1 cellular context compared by ENCODE assay signal in the genomic region with DNA sequence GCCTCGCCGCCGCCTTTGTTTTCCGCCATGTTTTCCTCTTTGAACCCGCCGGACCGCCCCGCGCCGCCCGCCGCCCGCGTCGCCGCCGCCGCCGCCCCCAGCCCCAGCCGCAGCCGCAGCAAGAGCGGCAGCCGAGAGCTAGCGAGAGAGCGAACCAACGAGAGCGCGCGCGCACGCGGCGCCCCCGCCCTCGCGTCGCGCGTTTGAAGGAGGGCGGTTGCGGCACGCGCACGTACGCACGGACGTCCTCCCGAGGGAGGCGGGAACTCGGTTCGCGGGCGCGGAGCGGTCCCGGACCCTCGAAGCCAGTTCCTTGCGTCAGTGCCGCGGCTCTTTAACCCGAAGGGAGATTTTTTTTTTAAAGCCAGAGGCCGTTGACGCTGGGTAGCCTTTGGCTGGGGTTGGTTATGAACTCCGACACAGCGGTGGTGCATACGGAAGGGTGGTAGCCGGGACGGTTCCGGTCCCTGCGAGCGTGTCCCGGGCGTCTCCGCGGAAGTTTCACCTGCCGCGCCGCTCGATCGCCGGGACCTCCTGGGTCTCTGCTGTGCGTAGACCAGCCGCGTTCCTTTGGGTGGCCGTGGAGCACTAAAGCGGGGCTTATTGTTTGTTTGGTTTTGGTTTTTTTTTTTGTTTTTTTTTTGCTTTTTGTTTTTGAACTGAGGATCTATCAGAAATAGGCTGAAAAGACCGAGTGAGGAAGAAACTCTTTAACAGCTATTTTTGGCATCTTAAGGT.
TF ChIP-seq lines count a peak whose summit lies in the region.

A gene (minus strand): TSS at position 156 of the 738 bp plus-strand sequence. CDS start 127 bp downstream, at position 29.

TF ChIP-seq in K562, 482 proteins besides CTCF, POLR2A, EP300 and RAD21 (continued from another document and continues in another):
- TF ChIP-seq HDAC6 (IDR thresholded peaks at IDR 0.05; ENCODE audit: low read depth, low read length) (no peak), ZNF274 (IDR thresholded peaks at IDR 0.05; ENCODE audit: borderline replicate concordance, low read depth, low read length) (no peak), LEF1 (IDR thresholded peaks at IDR 0.05) (peak; percentile 30; the same call in 1 of the 2 replicates), ZSCAN29 (IDR thresholded peaks at IDR 0.05) (peak; percentile 55; the same call in 1 of the 2 replicates), ZNF76 (CRISPR knock-in tag; IDR thresholded peaks at IDR 0.05; ENCODE audit: borderline replicate concordance) (no peak), TCF7 (IDR thresholded peaks at IDR 0.05; ENCODE audit: borderline replicate concordance) (no peak), JUNB (CRISPR knock-in tag; conservative IDR thresholded peaks at IDR 0.05) (no peak), KLF6 (CRISPR knock-in tag; IDR thresholded peaks at IDR 0.05; ENCODE audit: borderline replicate concordance) (no peak), CBX3 (IDR thresholded peaks at IDR 0.05; ENCODE audit: borderline replicate concordance in 1 of 2, low read length in 2 of 2) (peak in 1 of 2 experiments; percentile 90; a peak in 2 of 3 replicates), ETV5 (CRISPR knock-in tag; IDR thresholded peaks at IDR 0.05; ENCODE audit: low read depth) (peak; percentile 75), ESRRA (IDR thresholded peaks at IDR 0.05; ENCODE audit: borderline replicate concordance, low read depth) (peak; percentile 20; the same call in 1 of the 2 replicates), CCNT2 (IDR thresholded peaks at IDR 0.05; ENCODE audit: borderline replicate concordance, extremely low read depth, insufficient read length, low read depth, low read length) (peak; percentile 87), SMC3 (conservative IDR thresholded peaks at IDR 0.05; ENCODE audit: insufficient read depth, low read depth, low read length) (no peak), CHD1 (IDR thresholded peaks at IDR 0.05; ENCODE audit: low read length) (peak; percentile 76), CBFA2T2 (conservative IDR thresholded peaks at IDR 0.05) (no peak), HMG20B (CRISPR knock-in tag; IDR thresholded peaks at IDR 0.05) (no peak), TCF7L2 (IDR thresholded peaks at IDR 0.05; ENCODE audit: low read depth, low read length) (no peak), STAT5B (CRISPR knock-in tag; IDR thresholded peaks at IDR 0.05) (no peak), RBBP5 (IDR thresholded peaks at IDR 0.05; ENCODE audit: borderline replicate concordance, insufficient read depth, low read length, poor library complexity, severe bottlenecking) (peak; percentile 32), HSF4 (CRISPR knock-in tag; IDR thresholded peaks at IDR 0.05; ENCODE audit: borderline replicate concordance) (no peak), FUS (optimal IDR thresholded peaks at IDR 0.05; ENCODE audit: low read depth, low read length) (no peak), KLF13 (tag; IDR thresholded peaks at IDR 0.05; ENCODE audit: borderline replicate concordance, low read depth) (peak; percentile 30; the same call in 1 of the 2 replicates), GATAD2B (IDR thresholded peaks at IDR 0.05; ENCODE audit: borderline replicate concordance) (peak; percentile 93; the same call in 1 of the 2 replicates)
- TF ChIP-seq, protein P1, sequence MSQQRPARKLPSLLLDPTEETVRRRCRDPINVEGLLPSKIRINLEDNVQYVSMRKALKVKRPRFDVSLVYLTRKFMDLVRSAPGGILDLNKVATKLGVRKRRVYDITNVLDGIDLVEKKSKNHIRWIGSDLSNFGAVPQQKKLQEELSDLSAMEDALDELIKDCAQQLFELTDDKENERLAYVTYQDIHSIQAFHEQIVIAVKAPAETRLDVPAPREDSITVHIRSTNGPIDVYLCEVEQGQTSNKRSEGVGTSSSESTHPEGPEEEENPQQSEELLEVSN (IDR thresholded peaks at IDR 0.05; ENCODE audit: borderline replicate concordance in 1 of 2, extremely low read depth in 1 of 2, insufficient read depth in 1 of 2, insufficient read length in 1 of 2, low read depth in 1 of 2, low read length in 1 of 2, poor library complexity in 1 of 2, severe bottlenecking in 1 of 2), result peak; percentile 99 to 100
- TF ChIP-seq, protein P2, sequence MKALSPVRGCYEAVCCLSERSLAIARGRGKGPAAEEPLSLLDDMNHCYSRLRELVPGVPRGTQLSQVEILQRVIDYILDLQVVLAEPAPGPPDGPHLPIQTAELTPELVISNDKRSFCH (CRISPR knock-in tag; IDR thresholded peaks at IDR 0.05), result no peak
- TF ChIP-seq, protein P2 (tag; IDR thresholded peaks at IDR 0.05), result no peak
- TF ChIP-seq, protein P3, sequence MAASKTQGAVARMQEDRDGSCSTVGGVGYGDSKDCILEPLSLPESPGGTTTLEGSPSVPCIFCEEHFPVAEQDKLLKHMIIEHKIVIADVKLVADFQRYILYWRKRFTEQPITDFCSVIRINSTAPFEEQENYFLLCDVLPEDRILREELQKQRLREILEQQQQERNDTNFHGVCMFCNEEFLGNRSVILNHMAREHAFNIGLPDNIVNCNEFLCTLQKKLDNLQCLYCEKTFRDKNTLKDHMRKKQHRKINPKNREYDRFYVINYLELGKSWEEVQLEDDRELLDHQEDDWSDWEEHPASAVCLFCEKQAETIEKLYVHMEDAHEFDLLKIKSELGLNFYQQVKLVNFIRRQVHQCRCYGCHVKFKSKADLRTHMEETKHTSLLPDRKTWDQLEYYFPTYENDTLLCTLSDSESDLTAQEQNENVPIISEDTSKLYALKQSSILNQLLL (CRISPR knock-in tag; IDR thresholded peaks at IDR 0.05; ENCODE audit: borderline replicate concordance), result no peak
- TF ChIP-seq, protein P4, sequence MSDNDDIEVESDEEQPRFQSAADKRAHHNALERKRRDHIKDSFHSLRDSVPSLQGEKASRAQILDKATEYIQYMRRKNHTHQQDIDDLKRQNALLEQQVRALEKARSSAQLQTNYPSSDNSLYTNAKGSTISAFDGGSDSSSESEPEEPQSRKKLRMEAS (CRISPR knock-in tag; IDR thresholded peaks at IDR 0.05), result peak; percentile 93
- TF ChIP-seq, protein P5, sequence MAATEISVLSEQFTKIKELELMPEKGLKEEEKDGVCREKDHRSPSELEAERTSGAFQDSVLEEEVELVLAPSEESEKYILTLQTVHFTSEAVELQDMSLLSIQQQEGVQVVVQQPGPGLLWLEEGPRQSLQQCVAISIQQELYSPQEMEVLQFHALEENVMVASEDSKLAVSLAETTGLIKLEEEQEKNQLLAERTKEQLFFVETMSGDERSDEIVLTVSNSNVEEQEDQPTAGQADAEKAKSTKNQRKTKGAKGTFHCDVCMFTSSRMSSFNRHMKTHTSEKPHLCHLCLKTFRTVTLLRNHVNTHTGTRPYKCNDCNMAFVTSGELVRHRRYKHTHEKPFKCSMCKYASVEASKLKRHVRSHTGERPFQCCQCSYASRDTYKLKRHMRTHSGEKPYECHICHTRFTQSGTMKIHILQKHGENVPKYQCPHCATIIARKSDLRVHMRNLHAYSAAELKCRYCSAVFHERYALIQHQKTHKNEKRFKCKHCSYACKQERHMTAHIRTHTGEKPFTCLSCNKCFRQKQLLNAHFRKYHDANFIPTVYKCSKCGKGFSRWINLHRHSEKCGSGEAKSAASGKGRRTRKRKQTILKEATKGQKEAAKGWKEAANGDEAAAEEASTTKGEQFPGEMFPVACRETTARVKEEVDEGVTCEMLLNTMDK (IDR thresholded peaks at IDR 0.05; ENCODE audit: borderline replicate concordance, insufficient read depth, low read depth, low read length, poor library complexity, severe bottlenecking), result no peak
- TF ChIP-seq, protein P6, sequence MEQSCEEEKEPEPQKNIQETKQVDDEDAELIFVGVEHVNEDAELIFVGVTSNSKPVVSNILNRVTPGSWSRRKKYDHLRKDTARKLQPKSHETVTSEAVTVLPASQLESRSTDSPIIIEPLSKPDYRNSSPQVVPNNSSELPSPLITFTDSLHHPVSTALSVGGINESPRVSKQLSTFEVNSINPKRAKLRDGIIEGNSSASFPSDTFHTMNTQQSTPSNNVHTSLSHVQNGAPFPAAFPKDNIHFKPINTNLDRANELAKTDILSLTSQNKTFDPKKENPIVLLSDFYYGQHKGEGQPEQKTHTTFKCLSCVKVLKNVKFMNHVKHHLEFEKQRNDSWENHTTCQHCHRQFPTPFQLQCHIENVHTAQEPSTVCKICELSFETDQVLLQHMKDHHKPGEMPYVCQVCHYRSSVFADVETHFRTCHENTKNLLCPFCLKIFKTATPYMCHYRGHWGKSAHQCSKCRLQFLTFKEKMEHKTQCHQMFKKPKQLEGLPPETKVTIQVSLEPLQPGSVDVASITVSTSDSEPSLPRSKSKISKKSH (CRISPR knock-in tag; IDR thresholded peaks at IDR 0.05), result no peak
- TF ChIP-seq, protein P7, sequence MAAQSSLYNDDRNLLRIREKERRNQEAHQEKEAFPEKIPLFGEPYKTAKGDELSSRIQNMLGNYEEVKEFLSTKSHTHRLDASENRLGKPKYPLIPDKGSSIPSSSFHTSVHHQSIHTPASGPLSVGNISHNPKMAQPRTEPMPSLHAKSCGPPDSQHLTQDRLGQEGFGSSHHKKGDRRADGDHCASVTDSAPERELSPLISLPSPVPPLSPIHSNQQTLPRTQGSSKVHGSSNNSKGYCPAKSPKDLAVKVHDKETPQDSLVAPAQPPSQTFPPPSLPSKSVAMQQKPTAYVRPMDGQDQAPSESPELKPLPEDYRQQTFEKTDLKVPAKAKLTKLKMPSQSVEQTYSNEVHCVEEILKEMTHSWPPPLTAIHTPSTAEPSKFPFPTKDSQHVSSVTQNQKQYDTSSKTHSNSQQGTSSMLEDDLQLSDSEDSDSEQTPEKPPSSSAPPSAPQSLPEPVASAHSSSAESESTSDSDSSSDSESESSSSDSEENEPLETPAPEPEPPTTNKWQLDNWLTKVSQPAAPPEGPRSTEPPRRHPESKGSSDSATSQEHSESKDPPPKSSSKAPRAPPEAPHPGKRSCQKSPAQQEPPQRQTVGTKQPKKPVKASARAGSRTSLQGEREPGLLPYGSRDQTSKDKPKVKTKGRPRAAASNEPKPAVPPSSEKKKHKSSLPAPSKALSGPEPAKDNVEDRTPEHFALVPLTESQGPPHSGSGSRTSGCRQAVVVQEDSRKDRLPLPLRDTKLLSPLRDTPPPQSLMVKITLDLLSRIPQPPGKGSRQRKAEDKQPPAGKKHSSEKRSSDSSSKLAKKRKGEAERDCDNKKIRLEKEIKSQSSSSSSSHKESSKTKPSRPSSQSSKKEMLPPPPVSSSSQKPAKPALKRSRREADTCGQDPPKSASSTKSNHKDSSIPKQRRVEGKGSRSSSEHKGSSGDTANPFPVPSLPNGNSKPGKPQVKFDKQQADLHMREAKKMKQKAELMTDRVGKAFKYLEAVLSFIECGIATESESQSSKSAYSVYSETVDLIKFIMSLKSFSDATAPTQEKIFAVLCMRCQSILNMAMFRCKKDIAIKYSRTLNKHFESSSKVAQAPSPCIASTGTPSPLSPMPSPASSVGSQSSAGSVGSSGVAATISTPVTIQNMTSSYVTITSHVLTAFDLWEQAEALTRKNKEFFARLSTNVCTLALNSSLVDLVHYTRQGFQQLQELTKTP (IDR thresholded peaks at IDR 0.05; ENCODE audit: low read depth in 1 of 2, partially characterized antibody in 2 of 2), result peak; percentile 54 to 55
- TF ChIP-seq, protein P8, sequence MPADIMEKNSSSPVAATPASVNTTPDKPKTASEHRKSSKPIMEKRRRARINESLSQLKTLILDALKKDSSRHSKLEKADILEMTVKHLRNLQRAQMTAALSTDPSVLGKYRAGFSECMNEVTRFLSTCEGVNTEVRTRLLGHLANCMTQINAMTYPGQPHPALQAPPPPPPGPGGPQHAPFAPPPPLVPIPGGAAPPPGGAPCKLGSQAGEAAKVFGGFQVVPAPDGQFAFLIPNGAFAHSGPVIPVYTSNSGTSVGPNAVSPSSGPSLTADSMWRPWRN (IDR thresholded peaks at IDR 0.05; ENCODE audit: low read depth), result no peak
- TF ChIP-seq, protein P9, sequence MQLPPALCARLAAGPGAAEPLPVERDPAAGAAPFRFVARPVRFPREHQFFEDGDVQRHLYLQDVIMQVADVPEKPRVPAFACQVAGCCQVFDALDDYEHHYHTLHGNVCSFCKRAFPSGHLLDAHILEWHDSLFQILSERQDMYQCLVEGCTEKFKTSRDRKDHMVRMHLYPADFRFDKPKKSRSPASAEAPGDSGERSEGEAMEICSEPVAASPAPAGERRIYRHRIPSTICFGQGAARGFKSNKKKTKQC (CRISPR knock-in tag; IDR thresholded peaks at IDR 0.05), result peak; percentile 77
- TF ChIP-seq, protein P10, sequence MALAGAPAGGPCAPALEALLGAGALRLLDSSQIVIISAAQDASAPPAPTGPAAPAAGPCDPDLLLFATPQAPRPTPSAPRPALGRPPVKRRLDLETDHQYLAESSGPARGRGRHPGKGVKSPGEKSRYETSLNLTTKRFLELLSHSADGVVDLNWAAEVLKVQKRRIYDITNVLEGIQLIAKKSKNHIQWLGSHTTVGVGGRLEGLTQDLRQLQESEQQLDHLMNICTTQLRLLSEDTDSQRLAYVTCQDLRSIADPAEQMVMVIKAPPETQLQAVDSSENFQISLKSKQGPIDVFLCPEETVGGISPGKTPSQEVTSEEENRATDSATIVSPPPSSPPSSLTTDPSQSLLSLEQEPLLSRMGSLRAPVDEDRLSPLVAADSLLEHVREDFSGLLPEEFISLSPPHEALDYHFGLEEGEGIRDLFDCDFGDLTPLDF (CRISPR knock-in tag; IDR thresholded peaks at IDR 0.05), result peak; percentile 87
- TF ChIP-seq, protein P11, sequence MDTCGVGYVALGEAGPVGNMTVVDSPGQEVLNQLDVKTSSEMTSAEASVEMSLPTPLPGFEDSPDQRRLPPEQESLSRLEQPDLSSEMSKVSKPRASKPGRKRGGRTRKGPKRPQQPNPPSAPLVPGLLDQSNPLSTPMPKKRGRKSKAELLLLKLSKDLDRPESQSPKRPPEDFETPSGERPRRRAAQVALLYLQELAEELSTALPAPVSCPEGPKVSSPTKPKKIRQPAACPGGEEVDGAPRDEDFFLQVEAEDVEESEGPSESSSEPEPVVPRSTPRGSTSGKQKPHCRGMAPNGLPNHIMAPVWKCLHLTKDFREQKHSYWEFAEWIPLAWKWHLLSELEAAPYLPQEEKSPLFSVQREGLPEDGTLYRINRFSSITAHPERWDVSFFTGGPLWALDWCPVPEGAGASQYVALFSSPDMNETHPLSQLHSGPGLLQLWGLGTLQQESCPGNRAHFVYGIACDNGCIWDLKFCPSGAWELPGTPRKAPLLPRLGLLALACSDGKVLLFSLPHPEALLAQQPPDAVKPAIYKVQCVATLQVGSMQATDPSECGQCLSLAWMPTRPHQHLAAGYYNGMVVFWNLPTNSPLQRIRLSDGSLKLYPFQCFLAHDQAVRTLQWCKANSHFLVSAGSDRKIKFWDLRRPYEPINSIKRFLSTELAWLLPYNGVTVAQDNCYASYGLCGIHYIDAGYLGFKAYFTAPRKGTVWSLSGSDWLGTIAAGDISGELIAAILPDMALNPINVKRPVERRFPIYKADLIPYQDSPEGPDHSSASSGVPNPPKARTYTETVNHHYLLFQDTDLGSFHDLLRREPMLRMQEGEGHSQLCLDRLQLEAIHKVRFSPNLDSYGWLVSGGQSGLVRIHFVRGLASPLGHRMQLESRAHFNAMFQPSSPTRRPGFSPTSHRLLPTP (IDR thresholded peaks at IDR 0.05; ENCODE audit: borderline replicate concordance, extremely low read depth, insufficient read length), result no peak
